Comparison of ENCODE assay signal across 8 cellular contexts in the genomic region with DNA sequence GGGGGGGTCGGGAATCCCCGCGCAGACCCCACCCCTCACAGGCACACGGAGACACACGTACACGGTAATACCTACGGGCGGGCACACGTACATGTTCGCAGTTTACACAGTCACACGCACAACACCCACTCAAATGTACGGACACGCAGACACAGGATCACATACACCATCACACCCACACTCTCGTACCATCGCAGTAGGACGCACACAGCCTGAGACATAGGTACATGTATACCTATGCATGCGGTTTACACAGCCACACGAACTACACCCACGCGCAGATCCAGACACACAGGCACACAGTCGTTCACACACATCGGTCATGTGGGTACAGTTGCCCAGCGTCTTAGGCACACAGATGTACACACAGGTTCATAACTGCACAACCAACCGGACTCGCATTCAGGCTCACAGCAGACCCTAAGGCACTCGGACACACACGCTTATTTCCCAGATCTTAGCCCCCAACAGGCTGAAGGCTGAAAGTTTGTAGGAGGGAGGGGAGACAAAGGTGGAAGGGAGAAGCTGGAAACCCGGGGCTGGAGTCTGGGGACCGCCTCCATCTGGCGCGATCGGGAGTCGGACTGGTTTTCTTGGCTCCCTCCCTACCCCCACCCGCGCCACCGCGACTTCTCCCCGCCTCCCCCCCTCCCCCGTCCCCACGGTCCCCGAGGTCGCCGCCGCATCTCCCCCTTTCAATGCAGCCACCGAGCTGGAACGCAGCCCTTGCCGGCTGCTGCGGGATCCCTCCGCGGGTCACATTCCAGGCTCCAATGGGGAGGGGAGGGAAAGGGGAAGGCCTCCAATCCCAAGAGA. TPM values are rescaled to one million over a fixed set of nuclear protein-coding genes. Genes with fewer than 3 reads are reported as not detected.
DNase-seq lines count a peak whose midpoint lies in the region; ATAC-seq and TF ChIP-seq lines count a peak whose summit lies in the region.

No MANE protein-coding gene starts in this region.

- H3K4me1 ChIP-seq in HUES64 (ENCODE audit: insufficient read depth, low read length) (peaks cover 37% of the 10 kb centered on the region), transverse colon (peaks cover 25 to 64% (median 59%) of the 10 kb centered on the region in 4 donors)

- TF ChIP-seq EP300 in transverse colon (IDR thresholded peaks at IDR 0.05; ENCODE audit: low read depth), result no peak

- peaks cover 3% of the 10 kb centered on the region for H3K27me3 Mint-ChIP-seq in nephron (ENCODE audit: low read depth)

- no peaks in the 10 kb centered on the region for H3K36me3 Mint-ChIP-seq in nephron (ENCODE audit: low read depth)

- intact Hi-C loops in transverse colon (cut with DNase I; ENCODE audit: low total_unique reads), result loop anchor here (5.0 kb wide), 1 partner anchor 418 kb away; no protein-coding TSS in a partner anchor

- H3K27ac ChIP-seq in HUES64 (ENCODE audit: low read depth, low read length) (peak overlapping the region; percentile 71), transverse colon (peak overlapping the region; percentile 88 to 93 (median 91))

- TF ChIP-seq CTCF in nephron (IDR thresholded peaks at IDR 0.05; ENCODE audit: unreplicated experiment in 3 of 3) (no peak), transverse colon (IDR thresholded peaks at IDR 0.05) (no peak)

- H3K27ac Mint-ChIP-seq in nephron, result peak overlapping the region; percentile 48 to 98 (median 91)

- H3K36me3 ChIP-seq in HUES64 (ENCODE audit: insufficient read depth, low read length), result no peaks in the 10 kb centered on the region
- H3K36me3 ChIP-seq in transverse colon, result no peaks in the 10 kb centered on the region

- peak overlapping the region; percentile 85 for H3K4me3 ChIP-seq in HUES64 (ENCODE audit: low read length)
- H3K4me3 ChIP-seq in transverse colon, result peak overlapping the region; percentile 39 to 61 (median 49)

- no peak for ATAC-seq in HG02678 (IDR thresholded peaks at IDR 0.05; ENCODE audit: unreplicated experiment)

- in situ Hi-C loops in transverse colon (cut with MboI; ENCODE audit: low pct_ligation_motif_present in 1 of 4, low pct_unique_long_range_greater_than_20kb in 1 of 4, low sequenced_read_pairs in 3 of 4), result no loop called here

- peak overlapping the region; percentile 80 for H3K9ac ChIP-seq in HUES64 (ENCODE audit: low read depth, low read length)

- WGBS in HUES64, result under 1% methylated on average over 41 of the region's 50 CpGs
- 19% methylated on average over 37 of the region's 50 CpGs; no CpG with 5 or more reads in 1 of the 2 donors for WGBS in transverse colon (ENCODE audit: low coverage in 1 of 2), 2 donors

- peaks cover 25% of the 10 kb centered on the region for H3K4me1 Mint-ChIP-seq in nephron

- no peaks in the 10 kb centered on the region for H3K9me3 Mint-ChIP-seq in nephron

- no peaks in the 10 kb centered on the region for H3K9me3 ChIP-seq in HUES64 (ENCODE audit: insufficient read depth, low read depth, low read length)
- no peaks in the 10 kb centered on the region for H3K9me3 ChIP-seq in transverse colon

- peak overlapping the region; percentile 93 to 96 (median 95) for H3K4me3 Mint-ChIP-seq in nephron

- H3K27me3 ChIP-seq in HUES64 (ENCODE audit: insufficient read depth, low read length) (no peaks in the 10 kb centered on the region), transverse colon (no peaks in the 10 kb centered on the region)

- peak; percentile 48 for DNase-seq in CD1c-positive myeloid dendritic cell (ENCODE audit: extremely low spot score)
- DNase-seq in activated CD8-positive, alpha-beta memory T cell treated with anti-CD3 and anti-CD28 coated beads, Interleukin-2, amount 50 U/mL, for 4 hours, result peak; percentile 56
- DNase-seq in erythroblast (lab: John Stamatoyannopoulos, UW), result peak; percentile 56 to 67
- no peak for DNase-seq in transverse colon
- DNase-seq in hepatic stellate cell (ENCODE audit: low spot score), result no peak

- TF ChIP-seq POLR2A in erythroblast (IDR thresholded peaks at IDR 0.05; ENCODE audit: low read length), result peak; percentile 48
- TF ChIP-seq POLR2A in transverse colon (IDR thresholded peaks at IDR 0.05), result peak; percentile 20

RNA-seq across cellular contexts. Expression of a gene that starts 51.9 kb away (rescaled TPM):
- polyA plus RNA-seq in HUES64 (2013, experiment 1 of 2), result 0.05 TPM
- polyA plus RNA-seq in HUES64 (2013, experiment 2 of 2), result not detected
- total RNA-seq in transverse colon, result 10 to 100 TPM; 24.9 to 95.5 (median 43.8) TPM

Comparison
In these comparisons a context has a peak if more than half of its experiments do, and no peak if none do; other contexts are left out.
1. DNase-seq: peak in CD1c-positive myeloid dendritic cell (single experiment), activated CD8-positive, alpha-beta memory T cell treated with anti-CD3 and anti-CD28 coated beads, Interleukin-2, amount 50 U/mL, for 4 hours (single experiment) and erythroblast (2 of 2); none in transverse colon (single experiment) and hepatic stellate cell (single experiment).